In the genomic region with DNA sequence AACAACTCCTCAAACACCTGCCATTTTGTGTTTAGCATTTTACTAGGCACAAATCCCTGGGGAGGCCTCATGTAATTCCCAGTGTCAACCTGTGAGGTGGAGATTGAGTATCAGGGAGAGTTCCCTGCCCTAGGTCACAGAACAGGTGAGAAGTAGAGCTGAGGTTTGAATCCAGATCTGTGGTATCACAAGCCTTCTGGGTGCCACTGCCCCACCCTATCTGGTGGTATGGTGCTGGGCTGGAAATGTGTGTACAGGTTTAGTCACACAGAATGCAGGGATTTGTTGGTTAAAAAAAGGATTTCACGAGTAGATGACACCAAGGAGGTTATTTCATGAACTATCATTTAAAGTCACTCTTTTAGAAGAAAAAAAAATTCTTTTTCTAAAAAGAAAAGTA, we compare ENCODE assay signal across 19 cellular contexts. TPM values are rescaled to one million over a fixed set of nuclear protein-coding genes. Genes with fewer than 3 reads are reported as not detected.
A peak's percentile ranks its signal among the peaks of the same experiment; 100 is the strongest.
DNase-seq lines count a peak whose midpoint lies in the region; ATAC-seq and TF ChIP-seq lines count a peak whose summit lies in the region.
"Had no signal": no experiment of that assay in that cellular context is flagged by ENCODE, and none has a peak within 500 bp of the region (broad histone marks: within the 10 kb centered on the region; RNA-seq: fewer than 3 reads in every experiment).

No MANE protein-coding gene starts in this region.

- TF ChIP-seq POLR2A in HCT116 (IDR thresholded peaks at IDR 0.05; ENCODE audit: borderline replicate concordance, extremely low read depth, insufficient read depth, insufficient read length): no peak

- POLR2A ChIA-PET in HCT116 (lab: Charles Lee) (no interaction called here), PC-3 (lab: Charles Lee; ENCODE audit: unreplicated experiment) (no interaction called here)

- H2AFZ ChIP-seq in HCT116 (ENCODE audit: low read depth, low read length, poor library complexity, severe bottlenecking): peak overlapping the region; percentile 71
- H2AFZ ChIP-seq in PC-3 (ENCODE audit: low read length): 0 out of 2 replicates have a peak overlapping the region, but pooled peaks have one; percentile 18

- no peak overlapping the region for H3K27ac Mint-ChIP-seq in stimulated activated effector memory CD8-positive, alpha-beta T cell treated with anti-CD3 and anti-CD28 coated beads, Interleukin-12 subunit alpha, Interleukin-12 subunit beta, amount 100 ng/mL, for 72 hours
- no peak overlapping the region for H3K27ac Mint-ChIP-seq in natural killer cell treated with Interleukin-12 subunit alpha and Interleukin-12 subunit beta and Interleukin-15 and Interleukin-18, amount 100 ng/mL, for 72 hours
- H3K27ac Mint-ChIP-seq: B cell, H9 had no signal

- 90 to 100% methylated on average over 1 of the region's 1 CpG for WGBS in aorta, 2 donors

- H3F3A ChIP-seq in PC-3 (ENCODE audit: low read length, unreplicated experiment): no peaks in the 10 kb centered on the region

- H3K79me2 ChIP-seq in HCT116 (ENCODE audit: insufficient read depth, low read length): no peaks in the 10 kb centered on the region
- no peaks in the 10 kb centered on the region for H3K79me2 ChIP-seq in PC-3 (ENCODE audit: low read length)

- peaks cover 31% of the 10 kb centered on the region for H3K4me1 Mint-ChIP-seq in stimulated activated effector memory CD8-positive, alpha-beta T cell treated with anti-CD3 and anti-CD28 coated beads, Interleukin-12 subunit alpha, Interleukin-12 subunit beta, amount 100 ng/mL, for 72 hours
- peaks cover 11 to 19% of the 10 kb centered on the region in 2 donors for H3K4me1 Mint-ChIP-seq in natural killer cell treated with Interleukin-12 subunit alpha and Interleukin-12 subunit beta and Interleukin-15 and Interleukin-18, amount 100 ng/mL, for 72 hours (ENCODE audit: low read depth in 2 of 2)
- H3K4me1 Mint-ChIP-seq: B cell had no signal

- no peak overlapping the region for H3K4me2 ChIP-seq in HCT116 (ENCODE audit: low read length)
- H3K4me2 ChIP-seq in PC-3 (ENCODE audit: low read length): no peak overlapping the region

- no peaks in the 10 kb centered on the region for H3K36me3 Mint-ChIP-seq in stimulated activated effector memory CD8-positive, alpha-beta T cell treated with anti-CD3 and anti-CD28 coated beads, Interleukin-12 subunit alpha, Interleukin-12 subunit beta, amount 100 ng/mL, for 72 hours
- H3K36me3 Mint-ChIP-seq in natural killer cell treated with Interleukin-12 subunit alpha and Interleukin-12 subunit beta and Interleukin-15 and Interleukin-18, amount 100 ng/mL, for 72 hours: no peaks in the 10 kb centered on the region
- H3K36me3 Mint-ChIP-seq: CD4-positive, CD25-positive, alpha-beta regulatory T cell; CD8-positive, alpha-beta memory T cell; IgD-negative memory B cell had no signal

- no peak overlapping the region for H3K9ac ChIP-seq in HCT116 (ENCODE audit: low read length)
- H3K9ac ChIP-seq in PC-3 (ENCODE audit: low read length): no peak overlapping the region

- no peak overlapping the region for H3K4me3 Mint-ChIP-seq in stimulated activated effector memory CD8-positive, alpha-beta T cell treated with anti-CD3 and anti-CD28 coated beads, Interleukin-12 subunit alpha, Interleukin-12 subunit beta, amount 100 ng/mL, for 72 hours
- H3K4me3 Mint-ChIP-seq in natural killer cell treated with Interleukin-12 subunit alpha and Interleukin-12 subunit beta and Interleukin-15 and Interleukin-18, amount 100 ng/mL, for 72 hours: no peak overlapping the region
- H3K4me3 Mint-ChIP-seq: B cell; CD4-positive, CD25-positive, alpha-beta regulatory T cell; H9; IgD-negative memory B cell had no signal

- no peaks in the 10 kb centered on the region for H3K9me3 Mint-ChIP-seq in stimulated activated effector memory CD8-positive, alpha-beta T cell treated with anti-CD3 and anti-CD28 coated beads, Interleukin-12 subunit alpha, Interleukin-12 subunit beta, amount 100 ng/mL, for 72 hours
- H3K9me3 Mint-ChIP-seq in natural killer cell treated with Interleukin-12 subunit alpha and Interleukin-12 subunit beta and Interleukin-15 and Interleukin-18, amount 100 ng/mL, for 72 hours: no peaks in the 10 kb centered on the region

- RAD21 ChIA-PET in HCT116 (lab: Charles Lee; ENCODE audit: low non-redundant PET in 1 of 2, low total read pairs in 2 of 2, uncharacterized antibody in 2 of 2, unreplicated experiment in 2 of 2): interaction anchor here in 1 of 2 experiments (0.7 kb wide), 1 partner anchor 1119 kb away, joined by 3 read pairs; no protein-coding TSS in a partner anchor

- ATAC-seq in HCT116: no peak
- ATAC-seq in PC-3: no peak
- ATAC-seq in esophagus mucosa: peak; percentile 80
- ATAC-seq in stimulated activated effector memory CD8-positive, alpha-beta T cell treated with anti-CD3 and anti-CD28 coated beads, Interleukin-12 subunit alpha, Interleukin-12 subunit beta, amount 100 ng/mL, for 72 hours: peak; percentile 36
- ATAC-seq in natural killer cell treated with Interleukin-12 subunit alpha and Interleukin-12 subunit beta and Interleukin-15 and Interleukin-18, amount 100 ng/mL, for 72 hours: no peak
- no peak for ATAC-seq in aorta (ENCODE audit: low FRiP score)
- ATAC-seq: GM12878 had no signal

- no peaks in the 10 kb centered on the region for H3K9me3 ChIP-seq in HCT116 (ENCODE audit: control insufficient read depth in 1 of 2, insufficient read depth in 1 of 2, low read depth in 1 of 2, low read length in 2 of 2)
- H3K9me3 ChIP-seq in PC-3 (ENCODE audit: low read length): no peaks in the 10 kb centered on the region
- no peaks in the 10 kb centered on the region for H3K9me3 ChIP-seq in aorta (ENCODE audit: control insufficient read depth, low read length)

- H3K27me3 Mint-ChIP-seq in natural killer cell treated with Interleukin-12 subunit alpha and Interleukin-12 subunit beta and Interleukin-15 and Interleukin-18, amount 100 ng/mL, for 72 hours: peaks cover 12 to 24% of the 10 kb centered on the region in 2 donors

- intact Hi-C loops in HCT116 (cut with micrococcal nuclease): no loop called here
- intact Hi-C loops in PC-3 (cut with micrococcal nuclease): no loop called here
- intact Hi-C loops in aorta (cut with DNase I): no loop called here

- no peaks in the 10 kb centered on the region for H3K9me2 ChIP-seq in HCT116 (ENCODE audit: insufficient read depth)
- no peaks in the 10 kb centered on the region for H3K9me2 ChIP-seq in PC-3 (replicated peaks; ENCODE audit: low read length)

- no peaks in the 10 kb centered on the region for H3K27me3 ChIP-seq in HCT116 (ENCODE audit: insufficient read depth, low read length)
- H3K27me3 ChIP-seq in PC-3 (ENCODE audit: low read length): no peaks in the 10 kb centered on the region
- no peaks in the 10 kb centered on the region for H3K27me3 ChIP-seq in aorta (ENCODE audit: control insufficient read depth in 1 of 2, insufficient read depth in 2 of 2, low read length in 1 of 2)

- BruUV-seq in HCT116 (replicated peaks; lab: Mats Ljungman, UMichigan) (no TSS peak), PC-3 (replicated peaks; lab: Mats Ljungman, UMichigan) (no TSS peak)

- H4K20me1 ChIP-seq in HCT116 (ENCODE audit: insufficient read depth) (no peaks in the 10 kb centered on the region), PC-3 (ENCODE audit: low read length) (no peaks in the 10 kb centered on the region)

- no peak for TF ChIP-seq RAD21 in HCT116 (IDR thresholded peaks at IDR 0.05; ENCODE audit: low read depth)

- DNase-seq in HCT116 (ENCODE audit: low read depth, low spot score): no peak
- DNase-seq in PC-3: no peak
- DNase-seq in stimulated activated effector memory CD8-positive, alpha-beta T cell treated with anti-CD3 and anti-CD28 coated beads, Interleukin-12 subunit alpha, Interleukin-12 subunit beta, amount 100 ng/mL, for 72 hours (ENCODE audit: low spot score in 2 of 2): no peak
- DNase-seq in natural killer cell treated with Interleukin-12 subunit alpha and Interleukin-12 subunit beta and Interleukin-15 and Interleukin-18, amount 100 ng/mL, for 72 hours (ENCODE audit: low spot score): no peak
- no peak for DNase-seq in aorta
- DNase-seq: C1 segment of cervical spinal cord; CD4-positive, CD25-positive, alpha-beta regulatory T cell; CD8-positive, alpha-beta memory T cell; COR-L47; DMS 273 treated with DMSO at 0.1 percent for 48 hours; DMS53; DND-41; EL; GOT3; H9 had no signal

- H3K4me3 ChIP-seq in HCT116 (replicated peaks in 1 of 2; ENCODE audit: low read depth in 1 of 2, low read length in 2 of 2) (no peak overlapping the region), PC-3 (ENCODE audit: low read length) (no peak overlapping the region), aorta (ENCODE audit: low read length in 2 of 2) (no peak overlapping the region)
- H3K4me3 ChIP-seq: GM12878 had no signal

- H3K4me1 ChIP-seq in HCT116 (ENCODE audit: control insufficient read depth in 1 of 2, insufficient read depth in 2 of 2, low read length in 2 of 2) (no peaks in the 10 kb centered on the region), PC-3 (ENCODE audit: insufficient read depth, low read length) (no peaks in the 10 kb centered on the region), aorta (ENCODE audit: control insufficient read depth in 1 of 2, insufficient read depth in 2 of 2, low read length in 2 of 2) (no peaks in the 10 kb centered on the region)

- no peak overlapping the region for H3K27ac ChIP-seq in HCT116 (ENCODE audit: low read depth, low read length)
- H3K27ac ChIP-seq in PC-3 (ENCODE audit: low read length): no peak overlapping the region
- no peak overlapping the region for H3K27ac ChIP-seq in aorta (ENCODE audit: low read depth in 1 of 2, low read length in 2 of 2)

- H3K36me3 ChIP-seq in HCT116 (ENCODE audit: control insufficient read depth in 1 of 2, insufficient read depth in 2 of 2, low read length in 2 of 2) (no peaks in the 10 kb centered on the region), PC-3 (ENCODE audit: low read depth, low read length) (no peaks in the 10 kb centered on the region), aorta (ENCODE audit: control insufficient read depth in 1 of 2, insufficient read depth in 2 of 2, low read length in 1 of 2) (no peaks in the 10 kb centered on the region)

- TF ChIP-seq CTCF in HCT116 (IDR thresholded peaks at IDR 0.05 in 2 of 3, conservative IDR thresholded peaks at IDR 0.05 in 1 of 3; ENCODE audit: borderline replicate concordance in 1 of 3, insufficient read depth in 1 of 3, low read depth in 2 of 3, low read length in 2 of 3): no peak
- no peak for TF ChIP-seq CTCF in PC-3 (conservative IDR thresholded peaks at IDR 0.05; ENCODE audit: low read depth, low read length)

- CTCF ChIA-PET in HCT116 (lab: Charles Lee): no interaction called here
- CTCF ChIA-PET in PC-3 (lab: Charles Lee): interaction anchor here (0.6 kb wide), 1 partner anchor 1278 kb away, joined by 3 read pairs; no protein-coding TSS in a partner anchor

TF ChIP-seq in HCT116, 20 proteins besides CTCF, POLR2A, EP300 and RAD21 (continues in another document):
- TF ChIP-seq TCF7L2 (IDR thresholded peaks at IDR 0.05; ENCODE audit: borderline replicate concordance, extremely low read depth, insufficient read depth, insufficient read length): no peak

RNA-seq across cellular contexts. Expression of a gene that starts 35.7 kb away (rescaled TPM):
- total RNA-seq in HCT116 (2021; ENCODE audit: unreplicated experiment): 0.84 TPM
- 0.09 and 0.27 TPM in 2 replicates for polyA plus RNA-seq in HCT116 (2012)
- total RNA-seq in PC-3 (2014; rRNA removed): 1.9 and 2.1 TPM in 2 replicates
- 1.8 TPM for total RNA-seq in esophagus mucosa
- not detected for total RNA-seq in natural killer cell treated with Interleukin-12 subunit alpha and Interleukin-12 subunit beta and Interleukin-15 and Interleukin-18, amount 100 ng/mL, for 72 hours
- 100 to 1,000 TPM; 148 to 258 TPM for total RNA-seq in aorta
- 100 to 1,000 TPM in 1 of 2 donors, 10 to 100 TPM in 1; 48.8 to 182 TPM for polyA plus RNA-seq in aorta
- total RNA-seq: CD4-positive, CD25-positive, alpha-beta regulatory T cell had no signal
- polyA plus RNA-seq: CD4-positive, CD25-positive, alpha-beta regulatory T cell; IgD-negative memory B cell had no signal

Comparison
In these comparisons a context has a peak if more than half of its experiments do, and no peak if none do; other contexts are left out.
1. ATAC-seq: peak in esophagus mucosa (single experiment) and stimulated activated effector memory CD8-positive, alpha-beta T cell treated with anti-CD3 and anti-CD28 coated beads, Interleukin-12 subunit alpha, Interleukin-12 subunit beta, amount 100 ng/mL, for 72 hours (single experiment); none in HCT116 (single experiment), PC-3 (single experiment), natural killer cell treated with Interleukin-12 subunit alpha and Interleukin-12 subunit beta and Interleukin-15 and Interleukin-18, amount 100 ng/mL, for 72 hours (0 of 2) and aorta (single experiment).
2. RNA of a gene that starts 35.7 kb away (total RNA-seq): 148 to 258 TPM in aorta; 1.9 to 2.1 TPM in PC-3, 1.8 TPM in esophagus mucosa (single experiment), 0.84 TPM in HCT116 (single experiment) and not detected in natural killer cell treated with Interleukin-12 subunit alpha and Interleukin-12 subunit beta and Interleukin-15 and Interleukin-18, amount 100 ng/mL, for 72 hours; every median in the first group is over 10 times any median in the second.